Comparison of ENCODE assay signal across 20 cellular contexts in genomic region chr7:137345799-137346449, GRCh38. TPM values are rescaled to one million over a fixed set of nuclear protein-coding genes. Genes with fewer than 3 reads are reported as not detected.
DNase-seq lines count a peak whose midpoint lies in the region; ATAC-seq and TF ChIP-seq lines count a peak whose summit lies in the region.
"Had no signal": no experiment of that assay in that cellular context is flagged by ENCODE, and none has a peak within 500 bp of the region (broad histone marks: within the 10 kb centered on the region; RNA-seq: fewer than 3 reads in every experiment).

No MANE protein-coding gene starts in this region.

- H3K27me3 ChIP-seq in GM23338 (ENCODE audit: insufficient read depth) = peaks cover 15% of the 10 kb centered on the region
- H3K27me3 ChIP-seq in neural progenitor cell = peaks cover 15% of the 10 kb centered on the region
- H3K27me3 ChIP-seq: BE2C had no signal

- H3K36me3 ChIP-seq in GM23338 (ENCODE audit: insufficient read depth) (no peaks in the 10 kb centered on the region), neural progenitor cell (no peaks in the 10 kb centered on the region)
- H3K36me3 ChIP-seq: BE2C, SJCRH30 had no signal

- no peaks in the 10 kb centered on the region for H3K9me3 ChIP-seq in neural progenitor cell (ENCODE audit: low read depth)
- H3K9me3 ChIP-seq: BE2C, Caco-2 had no signal

- TF ChIP-seq CTCF in GM23338 (conservative IDR thresholded peaks at IDR 0.05; ENCODE audit: low read depth in 2 of 2) (no peak), WTC11 (IDR thresholded peaks at IDR 0.05) (no peak), neural progenitor cell (IDR thresholded peaks at IDR 0.05) (no peak)

- H3K9me3 Mint-ChIP-seq in GM23338 (no peaks in the 10 kb centered on the region), WTC11 (peaks cover 3% of the 10 kb centered on the region), neural progenitor cell (peaks cover 3% of the 10 kb centered on the region)
- no peaks in the 10 kb centered on the region for H3K9me3 Mint-ChIP-seq in activated T-cell treated with anti-CD3 and anti-CD28 coated beads, Interleukin-2, amount 50 U/mL, for 24 hours

- CTCF ChIA-PET in WTC11 (lab: Charles Lee) = no interaction called here

- H4K20me1 ChIP-seq in GM23338 (replicated peaks; ENCODE audit: insufficient read depth) (no peaks in the 10 kb centered on the region), neural progenitor cell (ENCODE audit: low read depth) (no peaks in the 10 kb centered on the region)

- H3K27ac ChIP-seq in GM23338 (ENCODE audit: low read depth) (no peak overlapping the region), neural progenitor cell (no peak overlapping the region)
- H3K27ac ChIP-seq: GM23248, KMS-11, SJCRH30 had no signal

- ATAC-seq in GM23338 (no peak), WTC11 (peak; percentile 10; the same call in 1 of the 2 replicates)
- ATAC-seq: GM12878, HepG2 had no signal

- POLR2A ChIA-PET in WTC11 (lab: Charles Lee) = no interaction called here

- 0 out of 3 replicates have a peak, but pooled peaks cover 3% of the 10 kb centered on the region for H3K36me3 Mint-ChIP-seq in GM23338 (ENCODE audit: low read depth)
- no peaks in the 10 kb centered on the region for H3K36me3 Mint-ChIP-seq in WTC11
- H3K36me3 Mint-ChIP-seq in neural progenitor cell = peaks cover 4% of the 10 kb centered on the region
- H3K36me3 Mint-ChIP-seq in activated T-cell treated with anti-CD3 and anti-CD28 coated beads, Interleukin-2, amount 50 U/mL, for 24 hours (ENCODE audit: low read depth) = no peaks in the 10 kb centered on the region
- H3K36me3 Mint-ChIP-seq: CD4-positive, CD25-positive, alpha-beta regulatory T cell had no signal

- peaks cover 12% of the 10 kb centered on the region for H3K27me3 Mint-ChIP-seq in GM23338 (ENCODE audit: insufficient read depth, low read depth, poor library complexity)
- peaks cover 19% of the 10 kb centered on the region for H3K27me3 Mint-ChIP-seq in WTC11 (ENCODE audit: low read depth)
- H3K27me3 Mint-ChIP-seq in neural progenitor cell (ENCODE audit: insufficient read depth, low read depth) = no peaks in the 10 kb centered on the region
- peaks cover 22% of the 10 kb centered on the region for H3K27me3 Mint-ChIP-seq in activated T-cell treated with anti-CD3 and anti-CD28 coated beads, Interleukin-2, amount 50 U/mL, for 24 hours
- H3K27me3 Mint-ChIP-seq: CD4-positive, CD25-positive, alpha-beta regulatory T cell had no signal

- H3K4me2 ChIP-seq in GM23338 (no peak overlapping the region), neural progenitor cell (no peak overlapping the region)
- H3K4me2 ChIP-seq: KMS-11 had no signal

- H3K79me2 ChIP-seq in GM23338 (replicated peaks; ENCODE audit: insufficient read depth) = no peaks in the 10 kb centered on the region
- peaks cover 15% of the 10 kb centered on the region for H3K79me2 ChIP-seq in neural progenitor cell (ENCODE audit: low read depth)

- DNase-seq in GM23338 (ENCODE audit: low spot score) (peak; percentile 40), OCI-M1 (lab: John Stamatoyannopoulos, UW) (peak; percentile 77), WTC11 (ENCODE audit: low spot score) (no peak), neural progenitor cell (ENCODE audit: low spot score) (no peak), NCI-H1417 treated with DMSO at 0.1 percent for 48 hours (lab: John Stamatoyannopoulos, UW) (no peak), DMS114 treated with DMSO at 0.1 percent for 48 hours (lab: John Stamatoyannopoulos, UW; ENCODE audit: unreplicated experiment) (no peak)
- no peak for DNase-seq in activated naive CD4-positive, alpha-beta T cell treated with anti-CD3 and anti-CD28 coated beads, Interleukin-2, amount 50 U/mL, for 16 hours
- no peak for DNase-seq in activated T-cell treated with anti-CD3 and anti-CD28 coated beads, Interleukin-2, amount 50 U/mL, for 24 hours
- DNase-seq: BE2C; Caco-2; CD4-positive, CD25-positive, alpha-beta regulatory T cell; DMS153; GM23248; NCI-H1092 treated with DMSO at 0.1 percent for 48 hours; NCI-H2081; NCI-H510A treated with DMSO at 0.1 percent for 48 hours; SJCRH30 had no signal

- H3F3A ChIP-seq in GM23338 (replicated peaks; ENCODE audit: low read depth) (no peaks in the 10 kb centered on the region), neural progenitor cell (ENCODE audit: low read depth) (peaks cover 30% of the 10 kb centered on the region)

- H3K4me1 ChIP-seq in GM23338 (ENCODE audit: insufficient read depth) (peaks cover 38% of the 10 kb centered on the region), neural progenitor cell (peaks cover 20% of the 10 kb centered on the region)
- H3K4me1 ChIP-seq: Caco-2, SJCRH30 had no signal

- H3K4me1 Mint-ChIP-seq in GM23338 (peaks cover 47% of the 10 kb centered on the region), WTC11 (peaks cover 55% of the 10 kb centered on the region), neural progenitor cell (peaks cover 35% of the 10 kb centered on the region)
- no peaks in the 10 kb centered on the region for H3K4me1 Mint-ChIP-seq in activated T-cell treated with anti-CD3 and anti-CD28 coated beads, Interleukin-2, amount 50 U/mL, for 24 hours (ENCODE audit: low read depth)
- H3K4me1 Mint-ChIP-seq: CD4-positive, CD25-positive, alpha-beta regulatory T cell had no signal

- no peak overlapping the region for H3K9ac ChIP-seq in neural progenitor cell
- H3K9ac ChIP-seq: GM23248, KMS-11 had no signal

- no peak overlapping the region for H3K27ac Mint-ChIP-seq in GM23338
- no peak overlapping the region for H3K27ac Mint-ChIP-seq in WTC11
- H3K27ac Mint-ChIP-seq in neural progenitor cell = no peak overlapping the region
- H3K27ac Mint-ChIP-seq in activated T-cell treated with anti-CD3 and anti-CD28 coated beads, Interleukin-2, amount 50 U/mL, for 24 hours = no peak overlapping the region
- H3K27ac Mint-ChIP-seq: CD4-positive, CD25-positive, alpha-beta regulatory T cell had no signal

- H3K4me3 ChIP-seq in GM23338 (no peak overlapping the region), neural progenitor cell (no peak overlapping the region)
- H3K4me3 ChIP-seq: GM12878, GM23248, SJCRH30 had no signal

- H3K9me2 ChIP-seq in GM23338 (ENCODE audit: insufficient read depth) = 0 out of 2 replicates have a peak, but pooled peaks cover 7% of the 10 kb centered on the region

- H2AFZ ChIP-seq in GM23338 (no peak overlapping the region), neural progenitor cell (replicated peaks) (no peak overlapping the region)
- H2AFZ ChIP-seq: GM23248 had no signal

- H3K4me3 Mint-ChIP-seq in GM23338 (no peak overlapping the region), WTC11 (no peak overlapping the region), neural progenitor cell (peak overlapping the region; percentile 43)
- no peak overlapping the region for H3K4me3 Mint-ChIP-seq in activated T-cell treated with anti-CD3 and anti-CD28 coated beads, Interleukin-2, amount 50 U/mL, for 24 hours
- H3K4me3 Mint-ChIP-seq: CD4-positive, CD25-positive, alpha-beta regulatory T cell had no signal

TF ChIP-seq in GM23338, 12 proteins besides CTCF, POLR2A, EP300 and RAD21:
- no peak for TF ChIP-seq NANOG (IDR thresholded peaks at IDR 0.05; ENCODE audit: borderline replicate concordance)

TF ChIP-seq in WTC11, 78 proteins besides CTCF, POLR2A, EP300 and RAD21 (continues in another document):
- TF ChIP-seq SMAD4 (CRISPR knock-in tag; IDR thresholded peaks at IDR 0.05) = no peak
- peak; percentile 64; the same call in 1 of the 2 replicates for TF ChIP-seq MXD4 (CRISPR knock-in tag; IDR thresholded peaks at IDR 0.05; ENCODE audit: borderline replicate concordance)
- no peak for TF ChIP-seq ELF4 (CRISPR knock-in tag; IDR thresholded peaks at IDR 0.05; ENCODE audit: low read depth)
- no peak for TF ChIP-seq ZNF423 (CRISPR knock-in tag; IDR thresholded peaks at IDR 0.05)
- TF ChIP-seq ZSCAN18 (CRISPR knock-in tag; IDR thresholded peaks at IDR 0.05) = peak; percentile 70; the same call in 1 of the 2 replicates
- no peak for TF ChIP-seq E2F5 (CRISPR knock-in tag; IDR thresholded peaks at IDR 0.05)
- no peak for TF ChIP-seq RORB (CRISPR knock-in tag; IDR thresholded peaks at IDR 0.05)

RNA-seq across cellular contexts. Expression of gene PTN, which starts 2.4 kb away (rescaled TPM):
- total RNA-seq in GM23338 (2014; rRNA removed; shearing (Covaris generic)) = 18.5 and 20.1 TPM in 2 replicates
- polyA plus RNA-seq in GM23338 (2016; fragmentation: Nextera tagmentation; extraction: Ambion mirVana) = 39.4 and 42.2 TPM in 2 replicates
- total RNA-seq in WTC11 (2021) (13.7 to 18.9 TPM (median 14.4 TPM) in 3 replicates), neural progenitor cell (ENCODE audit: low replicate concordance) (162 and 207 TPM in 2 replicates)
- total RNA-seq: CD4-positive, CD25-positive, alpha-beta regulatory T cell; GM12878; HepG2 had no signal
- polyA plus RNA-seq: HepG2 had no signal

Comparison
In these comparisons a context has a peak if more than half of its experiments do, and no peak if none do; other contexts are left out.
1. DNase-seq: peak in GM23338 (single experiment) and OCI-M1 (single experiment); none in WTC11 (single experiment), neural progenitor cell (single experiment), activated naive CD4-positive, alpha-beta T cell treated with anti-CD3 and anti-CD28 coated beads, Interleukin-2, amount 50 U/mL, for 16 hours (single experiment), activated T-cell treated with anti-CD3 and anti-CD28 coated beads, Interleukin-2, amount 50 U/mL, for 24 hours (single experiment), NCI-H1417 treated with DMSO at 0.1 percent for 48 hours (single experiment) and DMS114 treated with DMSO at 0.1 percent for 48 hours (single experiment).